In genomic region chrX:14508025-14508690, GRCh38 we compare ENCODE assay signal across 26 cellular contexts. TPM values are rescaled to one million over a fixed set of nuclear protein-coding genes. Genes with fewer than 3 reads are reported as not detected.
A peak's percentile ranks its signal among the peaks of the same experiment; 100 is the strongest.
DNase-seq lines count a peak whose midpoint lies in the region; ATAC-seq and TF ChIP-seq lines count a peak whose summit lies in the region.
"Had no signal": no experiment of that assay in that cellular context is flagged by ENCODE, and none has a peak within 500 bp of the region (broad histone marks: within the 10 kb centered on the region; RNA-seq: fewer than 3 reads in every experiment).

No MANE protein-coding gene starts in this region.

- dilution Hi-C loops in mammary epithelial cell (cut with HindIII; ENCODE audit: low sequenced_read_pairs) = no loop called here

- TF ChIP-seq POLR2A in esophagus squamous epithelium (IDR thresholded peaks at IDR 0.05) = no peak

- intact Hi-C loops in mammary epithelial cell (cut with micrococcal nuclease) (no loop called here), MCF 10A (cut with micrococcal nuclease) (no loop called here), esophagus squamous epithelium (cut with DNase I) (no loop called here)

- H3K9me3 ChIP-seq in mammary epithelial cell (replicated peaks; ENCODE audit: insufficient read depth, low read length) = no peaks in the 10 kb centered on the region
- H3K9me3 ChIP-seq in esophagus squamous epithelium = no peaks in the 10 kb centered on the region
- H3K9me3 ChIP-seq: ascending aorta, transverse colon had no signal

- no peaks in the 10 kb centered on the region for H3K4me1 Mint-ChIP-seq in MCF 10A (ENCODE audit: insufficient read depth, unreplicated experiment)
- H3K4me1 Mint-ChIP-seq in activated T-cell treated with anti-CD3 and anti-CD28 coated beads, Interleukin-2, amount 50 U/mL, for 4 hours (ENCODE audit: low read depth) = no peaks in the 10 kb centered on the region
- H3K4me1 Mint-ChIP-seq: activated CD4-positive, alpha-beta T cell treated with anti-CD3 and anti-CD28 coated beads for 36 hours; naive thymus-derived CD4-positive, alpha-beta T cell had no signal

- WGBS in mammary epithelial cell (ENCODE audit: low coverage, missing lambda C conversion rate) = 35% methylated on average over 3 of the region's 3 CpGs
- WGBS in esophagus squamous epithelium, 2 donors = 36 to 53% methylated on average over 3 of the region's 3 CpGs

- H3K36me3 Mint-ChIP-seq in MCF 10A (ENCODE audit: insufficient read depth, unreplicated experiment) = no peaks in the 10 kb centered on the region
- H3K36me3 Mint-ChIP-seq in activated T-cell treated with anti-CD3 and anti-CD28 coated beads, Interleukin-2, amount 50 U/mL, for 4 hours (ENCODE audit: insufficient read depth) = no peaks in the 10 kb centered on the region
- H3K36me3 Mint-ChIP-seq: activated naive CD4-positive, alpha-beta T cell treated with anti-CD3 and anti-CD28 coated beads, Interleukin-2, amount 50 U/mL, for 72 hours; naive thymus-derived CD4-positive, alpha-beta T cell had no signal

- no peak overlapping the region for H3K4me2 ChIP-seq in mammary epithelial cell (ENCODE audit: insufficient read depth, low read depth, low read length)
- H3K4me2 ChIP-seq: BLaER1 treated with 17β-estradiol and CSF1 and Interleukin-3, amounts not matched to agents 10 nM and 100 nM had no signal

- POLR2A ChIA-PET in MCF 10A (lab: Yijun Ruan, JAX) = interaction anchor here (0.7 kb wide), 1 partner anchor 76 kb away, joined by 3 read pairs; no protein-coding TSS in a partner anchor

- H3K27me3 Mint-ChIP-seq in MCF 10A (ENCODE audit: insufficient read depth, unreplicated experiment) = peaks cover 36% of the 10 kb centered on the region
- H3K27me3 Mint-ChIP-seq in activated T-cell treated with anti-CD3 and anti-CD28 coated beads, Interleukin-2, amount 50 U/mL, for 4 hours (ENCODE audit: low read depth) = no peaks in the 10 kb centered on the region

- H3K9me3 Mint-ChIP-seq in MCF 10A (ENCODE audit: unreplicated experiment) = peaks cover 6% of the 10 kb centered on the region
- H3K9me3 Mint-ChIP-seq in activated T-cell treated with anti-CD3 and anti-CD28 coated beads, Interleukin-2, amount 50 U/mL, for 4 hours = no peaks in the 10 kb centered on the region
- H3K9me3 Mint-ChIP-seq: activated naive CD4-positive, alpha-beta T cell treated with anti-CD3 and anti-CD28 coated beads, Interleukin-2, amount 50 U/mL, for 72 hours had no signal

- H3K79me2 ChIP-seq in mammary epithelial cell (ENCODE audit: insufficient read depth, low read length) = no peaks in the 10 kb centered on the region

- no peak overlapping the region for H3K27ac Mint-ChIP-seq in MCF 10A (ENCODE audit: low read depth, unreplicated experiment)
- H3K27ac Mint-ChIP-seq: activated CD4-positive, alpha-beta T cell treated with anti-CD3 and anti-CD28 coated beads for 36 hours; activated naive CD4-positive, alpha-beta T cell treated with anti-CD3 and anti-CD28 coated beads, Interleukin-2, amount 50 U/mL, for 72 hours; naive thymus-derived CD4-positive, alpha-beta T cell had no signal

- no peak overlapping the region for H3K4me3 ChIP-seq in mammary epithelial cell (replicated peaks in 1 of 3; ENCODE audit: insufficient read depth in 1 of 3, low read depth in 2 of 3, low read length in 3 of 3)
- H3K4me3 ChIP-seq in esophagus squamous epithelium = no peak overlapping the region
- H3K4me3 ChIP-seq: ascending aorta; BLaER1 treated with 17β-estradiol and CSF1 and Interleukin-3, amounts not matched to agents 10 nM and 100 nM; stomach; transverse colon had no signal

- no peak for TF ChIP-seq CTCF in mammary epithelial cell (conservative IDR thresholded peaks at IDR 0.05 in 1 of 2, IDR thresholded peaks at IDR 0.05 in 1 of 2; ENCODE audit: extremely low read depth in 1 of 2, insufficient read depth in 1 of 2, low read depth in 1 of 2, low read length in 2 of 2)
- no peak for TF ChIP-seq CTCF in MCF 10A (IDR thresholded peaks at IDR 0.05; ENCODE audit: unreplicated experiment)
- no peak for TF ChIP-seq CTCF in esophagus squamous epithelium (IDR thresholded peaks at IDR 0.05)

- BruUV-seq in mammary epithelial cell (replicated peaks; lab: Mats Ljungman, UMichigan) (no TSS peak), MCF 10A (replicated peaks; lab: Mats Ljungman, UMichigan) (no TSS peak)

- no peak overlapping the region for H3K4me3 Mint-ChIP-seq in MCF 10A (ENCODE audit: unreplicated experiment)
- H3K4me3 Mint-ChIP-seq in activated T-cell treated with anti-CD3 and anti-CD28 coated beads, Interleukin-2, amount 50 U/mL, for 4 hours = no peak overlapping the region
- H3K4me3 Mint-ChIP-seq: activated CD4-positive, alpha-beta T cell treated with anti-CD3 and anti-CD28 coated beads for 36 hours; naive thymus-derived CD4-positive, alpha-beta T cell had no signal

- in situ Hi-C loops in mammary epithelial cell (cut with MboI; ENCODE audit: low sequenced_read_pairs in 2 of 2) = no loop called here

- H3K9ac ChIP-seq in mammary epithelial cell (ENCODE audit: insufficient read depth, low read length) = no peak overlapping the region
- H3K9ac ChIP-seq: BLaER1 treated with 17β-estradiol and CSF1 and Interleukin-3, amounts not matched to agents 10 nM and 100 nM had no signal

- no peaks in the 10 kb centered on the region for H3K36me3 ChIP-seq in mammary epithelial cell (ENCODE audit: insufficient read depth, low read length)
- no peaks in the 10 kb centered on the region for H3K36me3 ChIP-seq in esophagus squamous epithelium
- H3K36me3 ChIP-seq: ascending aorta; BLaER1 treated with 17β-estradiol and CSF1 and Interleukin-3, amounts not matched to agents 10 nM and 100 nM; stomach; transverse colon had no signal

- no peak for ATAC-seq in activated T-cell treated with anti-CD3 and anti-CD28 coated beads, Interleukin-2, amount 50 U/mL, for 4 hours
- ATAC-seq: activated CD4-positive, alpha-beta T cell treated with anti-CD3 and anti-CD28 coated beads for 36 hours; activated naive CD4-positive, alpha-beta T cell treated with anti-CD3 and anti-CD28 coated beads, Interleukin-2, amount 50 U/mL, for 72 hours; naive thymus-derived CD4-positive, alpha-beta T cell had no signal

- no peaks in the 10 kb centered on the region for H4K20me1 ChIP-seq in mammary epithelial cell (ENCODE audit: insufficient read depth, low read length)

- no peak overlapping the region for H2AFZ ChIP-seq in mammary epithelial cell (ENCODE audit: low read depth, low read length)

- H3K27me3 ChIP-seq in mammary epithelial cell (ENCODE audit: insufficient read depth, low read length) = no peaks in the 10 kb centered on the region
- no peaks in the 10 kb centered on the region for H3K27me3 ChIP-seq in esophagus squamous epithelium
- H3K27me3 ChIP-seq: ascending aorta, stomach, transverse colon had no signal

- DNase-seq in mammary epithelial cell = peak; percentile 39
- DNase-seq in MCF 10A (ENCODE audit: unreplicated experiment) = no peak
- peak; percentile 25 for DNase-seq in SK-N-DZ (ENCODE audit: low spot score)
- DNase-seq in esophagus squamous epithelium (lab: John Stamatoyannopoulos, UW) = no peak
- DNase-seq in CD1c-positive myeloid dendritic cell (ENCODE audit: extremely low spot score) = no peak
- no peak for DNase-seq in activated CD8-positive, alpha-beta memory T cell treated with anti-CD3 and anti-CD28 coated beads, Interleukin-2, amount 50 U/mL, for 4 hours
- DNase-seq in activated T-cell treated with anti-CD3 and anti-CD28 coated beads, Interleukin-2, amount 50 U/mL, for 4 hours = no peak
- no peak for DNase-seq in D341Med (ENCODE audit: low spot score)
- DNase-seq: activated CD4-positive, alpha-beta T cell treated with anti-CD3 and anti-CD28 coated beads for 36 hours; effector CD8-positive, alpha-beta T cell; GF-D8; kidney glomerular epithelial cell; naive thymus-derived CD4-positive, alpha-beta T cell; NCI-H82; OCI-M1; SHP77 treated with DMSO at 0.1 percent for 48 hours; stimulated activated CD4-positive, alpha-beta T cell treated with anti-CD3 and anti-CD28 coated beads, Interleukin-12 subunit alpha, Interleukin-12 subunit beta, amount 100 ng/mL, for 4 hours; stomach; transverse colon had no signal

- H3K4me1 ChIP-seq in mammary epithelial cell (ENCODE audit: insufficient read depth, low read length) = no peaks in the 10 kb centered on the region
- peaks cover 0 to 43% (median 0%) of the 10 kb centered on the region in 3 donors for H3K4me1 ChIP-seq in esophagus squamous epithelium
- H3K4me1 ChIP-seq: ascending aorta; BLaER1 treated with 17β-estradiol and CSF1 and Interleukin-3, amounts not matched to agents 10 nM and 100 nM; stomach had no signal

- CTCF ChIA-PET in mammary epithelial cell (lab: Charles Lee; ENCODE audit: low non-redundant PET) (no interaction called here), MCF 10A (lab: Yijun Ruan, JAX) (interaction anchor here (0.7 kb wide), 1 partner anchor 904 kb away, joined by 3 read pairs; no protein-coding TSS in a partner anchor)

- H3K27ac ChIP-seq in mammary epithelial cell (ENCODE audit: insufficient read depth, low read depth, low read length) (no peak overlapping the region), esophagus squamous epithelium (peak overlapping the region in 3 of 4 donors; percentile 42 to 69 (median 61))
- H3K27ac ChIP-seq: ascending aorta; BLaER1 treated with 17β-estradiol and CSF1 and Interleukin-3, amounts not matched to agents 10 nM and 100 nM; stomach had no signal

RNA-seq across cellular contexts. Expression of gene GLRA2, which starts 21.2 kb away (rescaled TPM):
- total RNA-seq in mammary epithelial cell = not detected
- not detected for polyA plus RNA-seq in mammary epithelial cell
- not detected for polyA minus RNA-seq in mammary epithelial cell
- total RNA-seq in MCF 10A (2022) = not detected in 2 replicates
- not detected in 2 replicates for polyA plus RNA-seq in SK-N-DZ (2014; cell fraction: cytosol; rRNA removed)
- not detected in 2 replicates for polyA plus RNA-seq in SK-N-DZ (2014; cell fraction: nucleus; rRNA removed)
- not detected for total RNA-seq in esophagus squamous epithelium
- total RNA-seq in activated T-cell treated with anti-CD3 and anti-CD28 coated beads, Interleukin-2, amount 50 U/mL, for 4 hours = not detected
- total RNA-seq: activated CD4-positive, alpha-beta T cell treated with anti-CD3 and anti-CD28 coated beads for 36 hours; activated naive CD4-positive, alpha-beta T cell treated with anti-CD3 and anti-CD28 coated beads, Interleukin-2, amount 50 U/mL, for 72 hours; ascending aorta; chondrocyte; fibroblast of lung; naive thymus-derived CD4-positive, alpha-beta T cell; osteocyte; T-helper 1 cell treated with Interleukin-12 subunit alpha and Interleukin-12 subunit beta and Interleukin-4 antibody, amounts not matched to agents 30 ng/mL and 1 ng/mL, for 36 hours had no signal
- polyA plus RNA-seq: fibroblast of lung; naive thymus-derived CD4-positive, alpha-beta T cell; stomach had no signal

Comparison
In these comparisons a context has a peak if more than half of its experiments do, and no peak if none do; other contexts are left out.
1. DNase-seq: peak in mammary epithelial cell (single experiment) and SK-N-DZ (single experiment); none in MCF 10A (single experiment), esophagus squamous epithelium (single experiment), CD1c-positive myeloid dendritic cell (single experiment), activated CD8-positive, alpha-beta memory T cell treated with anti-CD3 and anti-CD28 coated beads, Interleukin-2, amount 50 U/mL, for 4 hours (single experiment), activated T-cell treated with anti-CD3 and anti-CD28 coated beads, Interleukin-2, amount 50 U/mL, for 4 hours (single experiment) and D341Med (single experiment).